ENCODE assay signal across 18 cellular contexts in genomic region chr1:114473796-114474195, GRCh38. TPM values are rescaled to one million over a fixed set of nuclear protein-coding genes. Genes with fewer than 3 reads are reported as not detected.
DNase-seq lines count a peak whose midpoint lies in the region; ATAC-seq, FAIRE-seq and TF ChIP-seq lines count a peak whose summit lies in the region.
"Had no signal": no experiment of that assay in that cellular context is flagged by ENCODE, and none has a peak within 500 bp of the region (broad histone marks: within the 10 kb centered on the region; RNA-seq: fewer than 3 reads in every experiment).

No MANE protein-coding gene starts in this region.

- POLR2A ChIA-PET in HepG2 (lab: Yijun Ruan, JAX) (no interaction called here), PC-9 (lab: Charles Lee; ENCODE audit: unreplicated experiment) (no interaction called here)
- POLR2A ChIA-PET in activated CD8-positive, alpha-beta T cell treated with anti-CD3 and anti-CD28 coated beads for 36 hours (lab: Charles Lee), result no interaction called here

- H3K4me2 ChIP-seq in HepG2 (ENCODE audit: low read depth, low read length) (no peak overlapping the region), PC-9 (no peak overlapping the region)

- in situ Hi-C loops in HepG2 (cut with HindIII; ENCODE audit: extremely low pct_ligation_motif_present, low pct_unique_long_range_greater_than_20kb), result no loop called here

- H3K36me3 ChIP-seq in HepG2 (replicated peaks in 1 of 2; ENCODE audit: control insufficient read depth in 1 of 2, insufficient read depth in 2 of 2, low read length in 2 of 2), result no peaks in the 10 kb centered on the region
- no peaks in the 10 kb centered on the region for H3K36me3 ChIP-seq in right lobe of liver
- H3K36me3 ChIP-seq in PC-9 (ENCODE audit: low read depth), result peaks cover 50% of the 10 kb centered on the region
- H3K36me3 ChIP-seq: HAP-1 had no signal

- H3K27me3 Mint-ChIP-seq in activated CD8-positive, alpha-beta T cell treated with anti-CD3 and anti-CD28 coated beads for 36 hours, result no peaks in the 10 kb centered on the region
- H3K27me3 Mint-ChIP-seq: CD8-positive, alpha-beta memory T cell had no signal

- BruUV-seq in HepG2 (replicated peaks; lab: Mats Ljungman, UMichigan) (no TSS peak), PC-9 (replicated peaks; lab: Mats Ljungman, UMichigan) (no TSS peak)

- CTCF ChIA-PET in HepG2 (lab: Yijun Ruan, JAX; ENCODE audit: low intra/inter-chr PET ratio, low total read pairs), result no interaction called here
- CTCF ChIA-PET in PC-9 (lab: Charles Lee), result no interaction called here
- CTCF ChIA-PET in activated CD8-positive, alpha-beta T cell treated with anti-CD3 and anti-CD28 coated beads for 36 hours (lab: Charles Lee), result no interaction called here

- no peak overlapping the region for H3K4me3 ChIP-seq in HepG2 (replicated peaks in 1 of 3; ENCODE audit: insufficient read depth in 1 of 3, low read depth in 2 of 3, low read length in 3 of 3)
- H3K4me3 ChIP-seq in right lobe of liver, result no peak overlapping the region
- no peak overlapping the region for H3K4me3 ChIP-seq in PC-9
- H3K4me3 ChIP-seq: GM12878, HAP-1 had no signal

- H3K27ac Mint-ChIP-seq in activated CD8-positive, alpha-beta T cell treated with anti-CD3 and anti-CD28 coated beads for 36 hours, result no peak overlapping the region

- peaks cover 33% of the 10 kb centered on the region for H3F3A ChIP-seq in PC-9 (ENCODE audit: insufficient read depth, low read depth)

- peaks cover 28% of the 10 kb centered on the region for H3K36me3 Mint-ChIP-seq in activated CD8-positive, alpha-beta T cell treated with anti-CD3 and anti-CD28 coated beads for 36 hours (ENCODE audit: low read depth)

- TF ChIP-seq CTCF in HepG2 (CRISPR knock-in tag; IDR thresholded peaks at IDR 0.05), result no peak
- TF ChIP-seq CTCF in right lobe of liver (IDR thresholded peaks at IDR 0.05), result no peak
- TF ChIP-seq CTCF in PC-9 (conservative IDR thresholded peaks at IDR 0.05), result no peak
- TF ChIP-seq CTCF in activated CD8-positive, alpha-beta T cell treated with anti-CD3 and anti-CD28 coated beads for 36 hours (IDR thresholded peaks at IDR 0.05), result no peak

- ATAC-seq in HepG2 (no peak), right lobe of liver (no peak)
- ATAC-seq in activated CD8-positive, alpha-beta T cell treated with anti-CD3 and anti-CD28 coated beads for 36 hours, result no peak
- ATAC-seq: GM12878 had no signal

- TF ChIP-seq POLR2A in HepG2 (IDR thresholded peaks at IDR 0.05; ENCODE audit: insufficient read depth in 1 of 2, low read depth in 2 of 2, low read length in 2 of 2), result no peak
- TF ChIP-seq POLR2A in right lobe of liver (IDR thresholded peaks at IDR 0.05), result no peak

- TF ChIP-seq RAD21 in HepG2 (CRISPR knock-in tag; IDR thresholded peaks at IDR 0.05), result no peak

- peaks cover 4% of the 10 kb centered on the region for H3K9me3 Mint-ChIP-seq in activated CD8-positive, alpha-beta T cell treated with anti-CD3 and anti-CD28 coated beads for 36 hours
- H3K9me3 Mint-ChIP-seq: CD8-positive, alpha-beta memory T cell had no signal

- H3K27me3 ChIP-seq in HepG2 (ENCODE audit: control insufficient read depth in 1 of 2, insufficient read depth in 2 of 2, low read length in 2 of 2) (no peaks in the 10 kb centered on the region), right lobe of liver (no peaks in the 10 kb centered on the region), PC-9 (ENCODE audit: insufficient read depth, low read depth) (no peaks in the 10 kb centered on the region)

- H3K79me2 ChIP-seq in HepG2 (ENCODE audit: insufficient read depth, low read length) (peaks cover 99% of the 10 kb centered on the region), PC-9 (ENCODE audit: low read depth) (peaks cover 99% of the 10 kb centered on the region)

- peaks cover 55% of the 10 kb centered on the region for H3K4me1 Mint-ChIP-seq in activated CD8-positive, alpha-beta T cell treated with anti-CD3 and anti-CD28 coated beads for 36 hours (ENCODE audit: low read depth)

- H3K9ac ChIP-seq in HepG2 (ENCODE audit: insufficient read depth, low read depth, low read length), result no peak overlapping the region

- H3K4me1 ChIP-seq in HepG2 (ENCODE audit: insufficient read depth, low read length) (peaks cover 77% of the 10 kb centered on the region), right lobe of liver (no peaks in the 10 kb centered on the region), PC-9 (replicated peaks; ENCODE audit: insufficient read depth) (no peaks in the 10 kb centered on the region)

- intact Hi-C loops in HepG2 (cut with micrococcal nuclease; ENCODE audit: unreplicated experiment), result no loop called here
- intact Hi-C loops in right lobe of liver (cut with DNase I), result no loop called here
- intact Hi-C loops in PC-9 (cut with micrococcal nuclease; ENCODE audit: unreplicated experiment), result no loop called here
- intact Hi-C loops in activated CD8-positive, alpha-beta T cell treated with anti-CD3 and anti-CD28 coated beads for 36 hours (cut with micrococcal nuclease), result no loop called here

- TF ChIP-seq EP300 in HepG2 (IDR thresholded peaks at IDR 0.05; ENCODE audit: low read depth in 2 of 2, low read length in 2 of 2), result no peak
- no peak for TF ChIP-seq EP300 in HepG2 (CRISPR knock-in tag; IDR thresholded peaks at IDR 0.05; ENCODE audit: borderline replicate concordance)

- H4K20me1 ChIP-seq in HepG2 (ENCODE audit: insufficient read depth, low read length) (no peaks in the 10 kb centered on the region), PC-9 (ENCODE audit: insufficient read depth) (peaks cover 17% of the 10 kb centered on the region)

- H3K27ac ChIP-seq in HepG2 (ENCODE audit: extremely low read length, insufficient read depth, low read length) (peak overlapping the region; percentile 9), right lobe of liver (no peak overlapping the region), PC-9 (peak overlapping the region; percentile 17), epithelial cell of prostate (peak overlapping the region; percentile 68)

- no peak overlapping the region for H3K4me3 Mint-ChIP-seq in activated CD8-positive, alpha-beta T cell treated with anti-CD3 and anti-CD28 coated beads for 36 hours

- WGBS in HepG2 (ENCODE audit: low lambda C conversion rate), result over 99% methylated on average over 6 of the region's 6 CpGs
- 95% methylated on average over 6 of the region's 6 CpGs for WGBS in right lobe of liver (ENCODE audit: insufficient coverage, low coverage, low lambda C conversion rate, missing lambda C conversion rate)

- H2AFZ ChIP-seq in HepG2 (ENCODE audit: low read length) (no peak overlapping the region), PC-9 (no peak overlapping the region)

- no peaks in the 10 kb centered on the region for H3K9me2 ChIP-seq in PC-9 (ENCODE audit: insufficient read depth)

- no peak for FAIRE-seq in HepG2 (lab: Jason Lieb, UNC)
- FAIRE-seq: GM12878 had no signal

- DNase-seq in HepG2 (ENCODE audit: low spot score) (no peak), right lobe of liver (no peak), PC-9 (no peak), epithelial cell of prostate (ENCODE audit: low read depth, low spot score) (no peak), NCI-H510A treated with DMSO at 0.1 percent for 48 hours (lab: John Stamatoyannopoulos, UW) (no peak), A172 (ENCODE audit: low spot score) (no peak)
- no peak for DNase-seq in activated CD8-positive, alpha-beta T cell treated with anti-CD3 and anti-CD28 coated beads for 36 hours
- DNase-seq: CD8-positive, alpha-beta memory T cell; DMS 273 treated with DMSO at 0.1 percent for 48 hours; GDM1; Karpas-422; NCI-H1105; NCI-H187; NCI-H345; NCI-H69; OCI-M1 had no signal

- no peaks in the 10 kb centered on the region for H3K9me3 ChIP-seq in HepG2 (ENCODE audit: low read length)
- H3K9me3 ChIP-seq in right lobe of liver, result no peaks in the 10 kb centered on the region
- H3K9me3 ChIP-seq in PC-9 (ENCODE audit: insufficient read depth, low read depth), result peaks cover 35% of the 10 kb centered on the region
- H3K9me3 ChIP-seq: HAP-1 had no signal

TF ChIP-seq in HepG2, 621 proteins besides CTCF, POLR2A, EP300 and RAD21 (continues in another document):
- TF ChIP-seq KLF16 (CRISPR knock-in tag; IDR thresholded peaks at IDR 0.05), result no peak
- TF ChIP-seq ETV6 (CRISPR knock-in tag; conservative IDR thresholded peaks at IDR 0.05), result no peak
- no peak for TF ChIP-seq ZNF691 (CRISPR knock-in tag; IDR thresholded peaks at IDR 0.05; ENCODE audit: borderline replicate concordance, low read depth)
- no peak for TF ChIP-seq AHR (CRISPR knock-in tag; IDR thresholded peaks at IDR 0.05)

RNA-seq across cellular contexts. Expression of gene TRIM33, which starts 37.2 kb away (rescaled TPM):
- total RNA-seq in HepG2 (2016; rRNA removed; fragmentation: Illumina TruSeq; extraction: Trizol), result 42.2 and 42.8 TPM in 2 replicates
- total RNA-seq in HepG2 (2016; cell fraction: cytosol; rRNA removed; fragmentation: Illumina TruSeq; extraction: Trizol; ENCODE audit: low read depth), result 8.8 and 9.0 TPM in 2 replicates
- 39.4 and 41.0 TPM in 2 replicates for total RNA-seq in HepG2 (2016; cell fraction: insoluble cytoplasmic fraction; rRNA removed; fragmentation: Illumina TruSeq; extraction: Trizol)
- total RNA-seq in HepG2 (2016; cell fraction: membrane; rRNA removed; fragmentation: Illumina TruSeq; extraction: Trizol), result 11.6 and 13.2 TPM in 2 replicates
- 54.1 and 54.2 TPM in 2 replicates for total RNA-seq in HepG2 (2016; cell fraction: nucleus; rRNA removed; fragmentation: Illumina TruSeq; extraction: Trizol)
- 31.0 and 35.5 TPM in 2 replicates for polyA plus RNA-seq in HepG2 (2011; rRNA removed)
- 12.2 and 14.5 TPM in 2 replicates for polyA plus RNA-seq in HepG2 (2011; cell fraction: cytosol; rRNA removed)
- 28.4 and 29.4 TPM in 2 replicates for polyA plus RNA-seq in HepG2 (2011; cell fraction: nucleus; rRNA removed)
- polyA plus RNA-seq in HepG2 (2012), result 19.4 and 23.2 TPM in 2 replicates
- polyA plus RNA-seq in HepG2 (2016; cell fraction: cytosol; fragmentation: Illumina TruSeq; extraction: Trizol; ENCODE audit: low read depth), result 0.87 and 0.88 TPM in 2 replicates
- polyA plus RNA-seq in HepG2 (2016; cell fraction: insoluble cytoplasmic fraction; fragmentation: Illumina TruSeq; extraction: Trizol; ENCODE audit: low read depth), result 27.4 and 29.1 TPM in 2 replicates
- polyA plus RNA-seq in HepG2 (2016; cell fraction: membrane; fragmentation: Illumina TruSeq; extraction: Trizol; ENCODE audit: low read depth), result 2.7 and 3.4 TPM in 2 replicates
- polyA plus RNA-seq in HepG2 (2016; cell fraction: nucleus; fragmentation: Illumina TruSeq; extraction: Trizol; ENCODE audit: insufficient read depth, low read depth), result 38.6 and 49.9 TPM in 2 replicates
- 39.0 and 73.0 TPM in 2 replicates for polyA minus RNA-seq in HepG2 (2011; rRNA and poly(A)+ RNA removed; ENCODE audit: low replicate concordance)
- 30.9 and 38.0 TPM in 2 replicates for polyA minus RNA-seq in HepG2 (2011; cell fraction: cytosol; rRNA and poly(A)+ RNA removed)
- 91.8 and 97.2 TPM in 2 replicates for polyA minus RNA-seq in HepG2 (2011; cell fraction: nucleus; rRNA and poly(A)+ RNA removed)
- 10 to 100 TPM; 13.9 to 18.0 (median 15.0) TPM for total RNA-seq in right lobe of liver
- 30.0 and 38.7 TPM in 2 replicates for total RNA-seq in PC-9 (2021)
- 10 to 100 TPM; 34.2 to 35.6 TPM for total RNA-seq in activated CD8-positive, alpha-beta T cell treated with anti-CD3 and anti-CD28 coated beads for 36 hours
- total RNA-seq in A172 (2014; rRNA removed; shearing (Covaris generic)), result 22.9 and 24.1 TPM in 2 replicates

Comparison
In these comparisons a context has a peak if more than half of its experiments do, and no peak if none do; other contexts are left out.
1. H3K27ac ChIP-seq: peak in HepG2 (single experiment), PC-9 (single experiment) and epithelial cell of prostate (single experiment); none in right lobe of liver (0 of 3).